ENCODE assay signal across 13 cellular contexts in the genomic region with DNA sequence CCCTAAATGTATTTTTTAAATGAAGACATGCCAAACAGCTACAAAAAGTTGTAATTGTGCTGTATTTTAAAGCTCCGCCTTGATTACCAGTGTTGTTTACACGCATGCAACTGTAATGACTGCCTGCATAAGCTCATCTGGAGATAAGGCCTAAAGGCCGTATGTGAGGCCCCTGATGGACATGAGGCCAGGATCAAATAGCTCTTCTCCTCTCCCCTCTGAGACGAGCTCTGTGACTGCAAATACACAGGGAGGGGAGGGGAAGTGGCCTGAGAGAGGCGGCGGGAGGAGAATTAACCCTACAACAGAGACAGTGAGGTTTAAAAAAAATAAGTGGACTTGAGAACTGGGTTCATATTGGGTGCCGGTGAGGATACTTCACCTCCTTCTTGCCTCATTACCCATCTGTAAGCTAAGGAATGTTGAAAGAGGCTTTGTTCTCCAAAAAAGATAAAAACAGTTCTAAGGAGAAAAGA.
A peak's percentile ranks its signal among the peaks of the same experiment; 100 is the strongest.
DNase-seq lines count a peak whose midpoint lies in the region; ATAC-seq and TF ChIP-seq lines count a peak whose summit lies in the region.
"Had no signal": no experiment of that assay in that cellular context is flagged by ENCODE, and none has a peak within 500 bp of the region (broad histone marks: within the 10 kb centered on the region; RNA-seq: fewer than 3 reads in every experiment).

No MANE protein-coding gene starts in this region.

- peak overlapping the region; percentile 65 for H3K4me3 ChIP-seq in iPS-15b (ENCODE audit: low read depth, low read length)

- intact Hi-C loops in posterior cingulate gyrus (cut with DNase I): no loop called here

- H3K9ac ChIP-seq in ES-I3 (ENCODE audit: low read depth, low read length): peak overlapping the region; percentile 39; the same call in 1 of the 2 replicates
- no peak overlapping the region for H3K9ac ChIP-seq in iPS-15b (ENCODE audit: low read depth, low read length)

- POLR2A ChIA-PET in activated CD8-positive, alpha-beta T cell treated with anti-CD3 and anti-CD28 coated beads, Interleukin-2, amount 10 ng/mL, durations not matched to agents 7 days and 5 days (lab: Charles Lee): no interaction called here

- no peak for DNase-seq in progenitor cell of endocrine pancreas (ENCODE audit: low spot score, unreplicated experiment)
- DNase-seq in T-helper 2 cell: no peak
- DNase-seq in nucleus accumbens (lab: John Stamatoyannopoulos, UW): no peak
- no peak for DNase-seq in posterior cingulate gyrus
- DNase-seq in activated CD8-positive, alpha-beta T cell treated with anti-CD3 and anti-CD28 coated beads, Interleukin-2, amount 10 ng/mL, durations not matched to agents 7 days and 5 days: no peak
- DNase-seq: activated CD8-positive, alpha-beta memory T cell treated with anti-CD3 and anti-CD28 coated beads, Interleukin-2, amount 50 U/mL, for 48 hours; BE2C; left colon; NCI-H1694; tibial artery had no signal

- H3K4me3 Mint-ChIP-seq in brain (peak overlapping the region in 2 of 5 experiments; percentile 44 to 49), progenitor cell of endocrine pancreas (ENCODE audit: low read depth) (peak overlapping the region; percentile 16)
- no peak overlapping the region for H3K4me3 Mint-ChIP-seq in activated CD8-positive, alpha-beta T cell treated with anti-CD3 and anti-CD28 coated beads, Interleukin-2, amount 10 ng/mL, durations not matched to agents 7 days and 5 days

- H3K9me3 Mint-ChIP-seq in brain (peaks cover 8 to 19% (median 12%) of the 10 kb centered on the region in 5 experiments), progenitor cell of endocrine pancreas (ENCODE audit: low read depth) (peaks cover 5% of the 10 kb centered on the region)
- no peaks in the 10 kb centered on the region for H3K9me3 Mint-ChIP-seq in activated CD8-positive, alpha-beta T cell treated with anti-CD3 and anti-CD28 coated beads, Interleukin-2, amount 10 ng/mL, durations not matched to agents 7 days and 5 days (ENCODE audit: insufficient read depth)

- H3K4me1 Mint-ChIP-seq in brain (peaks cover 33% of the 10 kb centered on the region), progenitor cell of endocrine pancreas (ENCODE audit: low read depth) (peaks cover 14% of the 10 kb centered on the region)
- no peaks in the 10 kb centered on the region for H3K4me1 Mint-ChIP-seq in activated CD8-positive, alpha-beta T cell treated with anti-CD3 and anti-CD28 coated beads, Interleukin-2, amount 10 ng/mL, durations not matched to agents 7 days and 5 days (ENCODE audit: low read depth)

- H3K9me3 ChIP-seq in ES-I3 (ENCODE audit: control insufficient read depth, insufficient read depth, low read length) (peaks cover 4% of the 10 kb centered on the region; the same call in 1 of the 2 replicates), iPS-15b (ENCODE audit: control insufficient read depth, insufficient read depth, low read length) (no peaks in the 10 kb centered on the region)
- H3K9me3 ChIP-seq: BE2C had no signal

- no peak for ATAC-seq in activated CD8-positive, alpha-beta T cell treated with anti-CD3 and anti-CD28 coated beads, Interleukin-2, amount 10 ng/mL, durations not matched to agents 7 days and 5 days

- TF ChIP-seq CTCF in brain (conservative IDR thresholded peaks at IDR 0.05): no peak
- no peak for TF ChIP-seq CTCF in progenitor cell of endocrine pancreas (IDR thresholded peaks at IDR 0.05; ENCODE audit: unreplicated experiment)

- H3K27me3 Mint-ChIP-seq in brain (peaks cover 4% of the 10 kb centered on the region), progenitor cell of endocrine pancreas (peaks cover 36% of the 10 kb centered on the region)
- peaks cover 6% of the 10 kb centered on the region for H3K27me3 Mint-ChIP-seq in activated CD8-positive, alpha-beta T cell treated with anti-CD3 and anti-CD28 coated beads, Interleukin-2, amount 10 ng/mL, durations not matched to agents 7 days and 5 days (ENCODE audit: low read depth)

- peaks cover 9% of the 10 kb centered on the region for H3K27me3 ChIP-seq in iPS-15b (ENCODE audit: control insufficient read depth, insufficient read depth, low read length)
- H3K27me3 ChIP-seq: BE2C, tibial artery had no signal

- CTCF ChIA-PET in activated CD8-positive, alpha-beta T cell treated with anti-CD3 and anti-CD28 coated beads, Interleukin-2, amount 10 ng/mL, durations not matched to agents 7 days and 5 days (lab: Charles Lee): no interaction called here

- H3K4me1 ChIP-seq in ES-I3 (ENCODE audit: insufficient read depth, low read length) (peaks cover 17% of the 10 kb centered on the region), iPS-15b (ENCODE audit: control insufficient read depth, insufficient read depth, low read length) (peaks cover 13% of the 10 kb centered on the region)

- H3K36me3 ChIP-seq in ES-I3 (ENCODE audit: insufficient read depth, low read length) (no peaks in the 10 kb centered on the region), iPS-15b (ENCODE audit: control insufficient read depth, insufficient read depth, low read length) (no peaks in the 10 kb centered on the region)
- H3K36me3 ChIP-seq: BE2C, tibial artery had no signal

- peak overlapping the region in 4 of 5 experiments; percentile 52 to 91 (median 81) for H3K27ac Mint-ChIP-seq in brain
- H3K27ac Mint-ChIP-seq in progenitor cell of endocrine pancreas: peak overlapping the region; percentile 88
- H3K27ac Mint-ChIP-seq in activated CD8-positive, alpha-beta T cell treated with anti-CD3 and anti-CD28 coated beads, Interleukin-2, amount 10 ng/mL, durations not matched to agents 7 days and 5 days: no peak overlapping the region

- no peaks in the 10 kb centered on the region for H3K36me3 Mint-ChIP-seq in brain
- H3K36me3 Mint-ChIP-seq in progenitor cell of endocrine pancreas (ENCODE audit: insufficient read depth): peaks cover 1% of the 10 kb centered on the region
- H3K36me3 Mint-ChIP-seq in activated CD8-positive, alpha-beta T cell treated with anti-CD3 and anti-CD28 coated beads, Interleukin-2, amount 10 ng/mL, durations not matched to agents 7 days and 5 days (ENCODE audit: low read depth): no peaks in the 10 kb centered on the region
